Comparison of ENCODE assay signal across 8 cellular contexts in genomic region chr17:58249270-58250133, GRCh38. TPM values are rescaled to one million over a fixed set of nuclear protein-coding genes. Genes with fewer than 3 reads are reported as not detected.
DNase-seq lines count a peak whose midpoint lies in the region; ATAC-seq and TF ChIP-seq lines count a peak whose summit lies in the region.

No MANE protein-coding gene starts in this region.

- intact Hi-C loops in naive thymus-derived CD4-positive, alpha-beta T cell (cut with micrococcal nuclease), result loop anchor here (1.0 to 2.0 kb wide), 7 partner anchors 30 to 198 kb away; partner anchors contain the start of genes MKS1 (in 2 of the 2) and RNF43 (in 1 of the 2)

- H3K27ac ChIP-seq in HL-60 (replicated peaks), result peak overlapping the region; percentile 46
- H3K27ac ChIP-seq in naive thymus-derived CD4-positive, alpha-beta T cell (ENCODE audit: low read depth, low read length), result no peak overlapping the region

- H3K9me3 ChIP-seq in NT2/D1 (ENCODE audit: insufficient read depth, low read length), result peaks cover 11% of the 10 kb centered on the region; the same call in 1 of the 2 replicates
- no peaks in the 10 kb centered on the region for H3K9me3 ChIP-seq in naive thymus-derived CD4-positive, alpha-beta T cell (ENCODE audit: control insufficient read depth in 2 of 3, low read length in 3 of 3)

- CTCF ChIA-PET in naive thymus-derived CD4-positive, alpha-beta T cell (lab: Charles Lee), result interaction anchor here (0.6 to 1.8 kb wide), 13 partner anchors 9 to 197 kb away, joined by 3 to 7 read pairs (median 3); partner anchors contain the start of gene RNF43

- peaks cover 12% of the 10 kb centered on the region for H3K4me1 ChIP-seq in NT2/D1 (ENCODE audit: insufficient read depth, insufficient read length)
- H3K4me1 ChIP-seq in naive thymus-derived CD4-positive, alpha-beta T cell (ENCODE audit: control insufficient read depth in 2 of 2, insufficient read depth in 2 of 2, low read length in 2 of 2), result no peaks in the 10 kb centered on the region

- H3K4me3 ChIP-seq in HL-60 (replicated peaks; ENCODE audit: insufficient read depth, low read length), result peak overlapping the region; percentile 22; the same call in 1 of the 2 replicates
- H3K4me3 ChIP-seq in NT2/D1 (ENCODE audit: insufficient read length, low read depth), result peak overlapping the region; percentile 35
- peak overlapping the region; percentile 65 for H3K4me3 ChIP-seq in naive thymus-derived CD4-positive, alpha-beta T cell (ENCODE audit: low read length)

- DNase-seq in GM10266 (ENCODE audit: extremely low spot score), result peak; percentile 90
- DNase-seq in HL-60 (ENCODE audit: low read depth in 1 of 2, low spot score in 1 of 2), result peak; percentile 53 to 77
- DNase-seq in NT2/D1 (ENCODE audit: low read depth, low spot score), result peak; percentile 50
- DNase-seq in activated T-cell treated with anti-CD3 and anti-CD28 coated beads, Interleukin-2, amount 50 U/mL, for 4 hours, result peak; percentile 77
- DNase-seq in fibroblast of gingiva (ENCODE audit: low read depth), result peak; percentile 27
- DNase-seq in naive thymus-derived CD4-positive, alpha-beta T cell, result peak; percentile 47 to 83 (median 74)
- DNase-seq in stimulated activated CD8-positive, alpha-beta memory T cell treated with anti-CD3 and anti-CD28 coated beads, Interleukin-7, amount 100 ng/mL, for 48 hours (ENCODE audit: extremely low read depth in 1 of 2, low read depth in 1 of 2), result peak; percentile 42 to 53

- H3K4me3 Mint-ChIP-seq in activated T-cell treated with anti-CD3 and anti-CD28 coated beads, Interleukin-2, amount 50 U/mL, for 4 hours, result peak overlapping the region; percentile 79
- H3K4me3 Mint-ChIP-seq in naive thymus-derived CD4-positive, alpha-beta T cell, result peak overlapping the region; percentile 58 to 87 (median 81)

- POLR2A ChIA-PET in naive thymus-derived CD4-positive, alpha-beta T cell (lab: Charles Lee), result interaction anchor here (0.7 to 2.1 kb wide), 4 partner anchors 30 to 102 kb away, joined by 3 to 6 read pairs (median 4); partner anchors contain the start of genes MKS1 and SUPT4H1

- H3K36me3 ChIP-seq in NT2/D1 (ENCODE audit: insufficient read depth, insufficient read length, low read length), result no peaks in the 10 kb centered on the region
- no peaks in the 10 kb centered on the region for H3K36me3 ChIP-seq in naive thymus-derived CD4-positive, alpha-beta T cell (ENCODE audit: control insufficient read depth in 2 of 3, insufficient read depth in 3 of 3, low read length in 3 of 3)

- H3K27me3 ChIP-seq in HL-60 (ENCODE audit: insufficient read depth, poor library complexity, severe bottlenecking) (no peaks in the 10 kb centered on the region), NT2/D1 (ENCODE audit: insufficient read depth, insufficient read length) (peaks cover 54% of the 10 kb centered on the region)
- no peaks in the 10 kb centered on the region for H3K27me3 ChIP-seq in naive thymus-derived CD4-positive, alpha-beta T cell (ENCODE audit: control insufficient read depth in 2 of 2, insufficient read depth in 2 of 2, low read length in 2 of 2)

- peaks cover 12% of the 10 kb centered on the region for H3K4me1 Mint-ChIP-seq in activated T-cell treated with anti-CD3 and anti-CD28 coated beads, Interleukin-2, amount 50 U/mL, for 4 hours (ENCODE audit: low read depth)
- peaks cover 0 to 21% (median 10%) of the 10 kb centered on the region in 7 donors for H3K4me1 Mint-ChIP-seq in naive thymus-derived CD4-positive, alpha-beta T cell

- no peaks in the 10 kb centered on the region for H3K9me3 Mint-ChIP-seq in activated T-cell treated with anti-CD3 and anti-CD28 coated beads, Interleukin-2, amount 50 U/mL, for 4 hours
- no peaks in the 10 kb centered on the region for H3K9me3 Mint-ChIP-seq in naive thymus-derived CD4-positive, alpha-beta T cell

- TF ChIP-seq CTCF in GM10266 (IDR thresholded peaks at IDR 0.05; ENCODE audit: control insufficient read depth, insufficient read depth, low read depth, missing control alignments), result peak; percentile 90
- peak; percentile 73 for TF ChIP-seq CTCF in HL-60 (IDR thresholded peaks at IDR 0.05; ENCODE audit: insufficient read depth, low read length)

- ATAC-seq in activated T-cell treated with anti-CD3 and anti-CD28 coated beads, Interleukin-2, amount 50 U/mL, for 4 hours, result peak; percentile 95
- ATAC-seq in naive thymus-derived CD4-positive, alpha-beta T cell, result peak; percentile 98
- no peak for ATAC-seq in GM19395 (IDR thresholded peaks at IDR 0.05; ENCODE audit: unreplicated experiment)

- peak overlapping the region; percentile 79 for H3K9ac ChIP-seq in NT2/D1 (ENCODE audit: insufficient read length, low read depth)

- H3K36me3 Mint-ChIP-seq in activated T-cell treated with anti-CD3 and anti-CD28 coated beads, Interleukin-2, amount 50 U/mL, for 4 hours (ENCODE audit: insufficient read depth), result no peaks in the 10 kb centered on the region
- H3K36me3 Mint-ChIP-seq in naive thymus-derived CD4-positive, alpha-beta T cell, result no peaks in the 10 kb centered on the region

- no peak overlapping the region for H3K27ac Mint-ChIP-seq in naive thymus-derived CD4-positive, alpha-beta T cell

- H3K27me3 Mint-ChIP-seq in activated T-cell treated with anti-CD3 and anti-CD28 coated beads, Interleukin-2, amount 50 U/mL, for 4 hours (ENCODE audit: low read depth), result peaks cover 10% of the 10 kb centered on the region
- H3K27me3 Mint-ChIP-seq in naive thymus-derived CD4-positive, alpha-beta T cell, result peaks cover 3 to 50% (median 14%) of the 10 kb centered on the region in 5 donors

RNA-seq across cellular contexts. Expression of gene LPO, which starts 11.1 kb away (rescaled TPM):
- under 1 TPM in 1 of 3 donors, not detected in 2; 0.18 TPM for total RNA-seq in activated T-cell treated with anti-CD3 and anti-CD28 coated beads, Interleukin-2, amount 50 U/mL, for 4 hours
- total RNA-seq in naive thymus-derived CD4-positive, alpha-beta T cell, result under 1 TPM in 2 of 5 experiments, not detected in 3; 0.13 to 0.15 TPM
- polyA plus RNA-seq in naive thymus-derived CD4-positive, alpha-beta T cell, result not detected

RNA-seq across cellular contexts. Expression of gene MKS1, which starts 30.4 kb away (rescaled TPM):
- 10 to 100 TPM; 17.0 to 22.0 (median 20.0) TPM for total RNA-seq in activated T-cell treated with anti-CD3 and anti-CD28 coated beads, Interleukin-2, amount 50 U/mL, for 4 hours
- 10 to 100 TPM in 4 of 5 experiments, 1 to 10 TPM in 1; 10.0 to 29.1 (median 19.7) TPM for total RNA-seq in naive thymus-derived CD4-positive, alpha-beta T cell
- 10 to 100 TPM; 13.5 to 14.5 TPM for polyA plus RNA-seq in naive thymus-derived CD4-positive, alpha-beta T cell

RNA-seq across cellular contexts. Expression of gene MPO, which starts 31.2 kb away (rescaled TPM):
- not detected for total RNA-seq in activated T-cell treated with anti-CD3 and anti-CD28 coated beads, Interleukin-2, amount 50 U/mL, for 4 hours
- 1 to 10 TPM in 1 of 5 experiments, under 1 TPM in 1, not detected in 3; 0.32 to 7.3 TPM for total RNA-seq in naive thymus-derived CD4-positive, alpha-beta T cell
- not detected for polyA plus RNA-seq in naive thymus-derived CD4-positive, alpha-beta T cell

RNA-seq across cellular contexts. Expression of gene EPX, which starts 57.0 kb away (rescaled TPM):
- total RNA-seq in activated T-cell treated with anti-CD3 and anti-CD28 coated beads, Interleukin-2, amount 50 U/mL, for 4 hours, result not detected
- total RNA-seq in naive thymus-derived CD4-positive, alpha-beta T cell, result not detected
- not detected for polyA plus RNA-seq in naive thymus-derived CD4-positive, alpha-beta T cell

Comparison
In these comparisons a context has a peak if more than half of its experiments do, and no peak if none do; other contexts are left out.
1. DNase-seq: peak in every context shown above with its lines; median percentile 90 in GM10266; 77 in activated T-cell treated with anti-CD3 and anti-CD28 coated beads, Interleukin-2, amount 50 U/mL, for 4 hours; 74 in naive thymus-derived CD4-positive, alpha-beta T cell; 65 in HL-60; 50 in NT2/D1; 48 in stimulated activated CD8-positive, alpha-beta memory T cell treated with anti-CD3 and anti-CD28 coated beads, Interleukin-7, amount 100 ng/mL, for 48 hours; 27 in fibroblast of gingiva.